In genomic region chr22:50286701-50287318, GRCh38 we compare ENCODE assay signal across 17 cellular contexts. TPM values are rescaled to one million over a fixed set of nuclear protein-coding genes. Genes with fewer than 3 reads are reported as not detected.
A peak's percentile ranks its signal among the peaks of the same experiment; 100 is the strongest.
DNase-seq lines count a peak whose midpoint lies in the region; ATAC-seq, FAIRE-seq and TF ChIP-seq lines count a peak whose summit lies in the region.
"Had no signal": no experiment of that assay in that cellular context is flagged by ENCODE, and none has a peak within 500 bp of the region (broad histone marks: within the 10 kb centered on the region; RNA-seq: fewer than 3 reads in every experiment).

No MANE protein-coding gene starts in this region.

- H3K79me2 ChIP-seq in GM12878 (ENCODE audit: control insufficient read depth, insufficient read depth, low read length) (peaks cover 11% of the 10 kb centered on the region), parathyroid adenoma (peaks cover 27% of the 10 kb centered on the region)

- no TSS peak for BruUV-seq in GM12878 (replicated peaks; lab: Mats Ljungman, UMichigan)

- H3K4me2 ChIP-seq in GM12878 (ENCODE audit: control insufficient read depth, insufficient read depth): no peak overlapping the region
- peak overlapping the region; percentile 50 for H3K4me2 ChIP-seq in parathyroid adenoma (ENCODE audit: low read length)
- H3K4me2 ChIP-seq: BLaER1 had no signal

- H2AFZ ChIP-seq in GM12878 (ENCODE audit: control insufficient read depth, low read depth, low read length) (no peak overlapping the region), parathyroid adenoma (no peak overlapping the region)
- H2AFZ ChIP-seq: GM23248 had no signal

- CTCF ChIA-PET in GM12878 (lab: Yijun Ruan, JAX): no interaction called here

- in situ Hi-C loops in GM12878 (cut with MboI): no loop called here

- no peak for TF ChIP-seq EP300 in GM12878 (IDR thresholded peaks at IDR 0.05; ENCODE audit: borderline replicate concordance in 1 of 2, control insufficient read depth in 1 of 2, low read depth in 2 of 2, low read length in 2 of 2)

- DNase-seq in GM12892 (ENCODE audit: insufficient read length): no peak
- no peak for DNase-seq in GM12878 (ENCODE audit: low read depth, low spot score)
- no peak for DNase-seq in activated CD4-positive, CD25-positive, alpha-beta regulatory T cell treated with anti-CD3 and anti-CD28 coated beads, Interleukin-2, amount 50 U/mL, for 72 hours
- no peak for DNase-seq in DMS153 (lab: John Stamatoyannopoulos, UW)
- DNase-seq: 8988T; CD4-positive, alpha-beta memory T cell; DMS79 treated with DMSO at 0.1 percent for 48 hours; GF-D8; GM23248; KG1 had no signal

- H3K27me3 ChIP-seq in GM12878 (replicated peaks in 1 of 2; ENCODE audit: control insufficient read depth in 2 of 2, insufficient read depth in 2 of 2, low read length in 1 of 2) (no peaks in the 10 kb centered on the region), parathyroid adenoma (ENCODE audit: control insufficient read depth, insufficient read depth, low read length) (no peaks in the 10 kb centered on the region)
- H3K27me3 ChIP-seq: BLaER1 had no signal

- no peaks in the 10 kb centered on the region; the same call in 1 of the 2 replicates for H4K20me1 ChIP-seq in GM12878 (ENCODE audit: control insufficient read depth, insufficient read depth)

- intact Hi-C loops in GM12878 (cut with micrococcal nuclease; ENCODE audit: unreplicated experiment): no loop called here

- ATAC-seq in GM12878 (no peak), GM18505 (IDR thresholded peaks at IDR 0.05; ENCODE audit: unreplicated experiment) (no peak)

- H3K27ac ChIP-seq in GM12878 (ENCODE audit: control insufficient read depth, insufficient read depth) (no peak overlapping the region), parathyroid adenoma (peak overlapping the region; percentile 57)
- H3K27ac ChIP-seq: BLaER1, GM23248 had no signal

- SMC1A ChIA-PET in GM12878 (lab: Charles Lee; ENCODE audit: uncharacterized antibody, unreplicated experiment): no interaction called here

- TF ChIP-seq CTCF in GM12878 (IDR thresholded peaks at IDR 0.05 in 2 of 3, conservative IDR thresholded peaks at IDR 0.05 in 1 of 3; ENCODE audit: control insufficient read depth in 2 of 3, extremely low read depth in 1 of 3, insufficient read depth in 1 of 3, low read depth in 3 of 3, low read length in 3 of 3) (no peak), parathyroid adenoma (IDR thresholded peaks at IDR 0.05) (no peak)

- POLR2A ChIA-PET in GM12878 (lab: Charles Lee): no interaction called here

- peaks cover 4% of the 10 kb centered on the region for H3K4me1 ChIP-seq in GM12878 (ENCODE audit: control insufficient read depth, insufficient read depth, low read length)
- H3K4me1 ChIP-seq in parathyroid adenoma: peaks cover 9% of the 10 kb centered on the region
- H3K4me1 ChIP-seq: HAP-1 had no signal

- no peak overlapping the region for H3K9ac ChIP-seq in GM12878 (ENCODE audit: control insufficient read depth, insufficient read depth, low read length)
- no peak overlapping the region for H3K9ac ChIP-seq in parathyroid adenoma
- H3K9ac ChIP-seq: BLaER1, GM23248 had no signal

- RAD21 ChIA-PET in GM12878 (lab: Charles Lee; ENCODE audit: unreplicated experiment): no interaction called here

- peaks cover 10 to 52% of the 10 kb centered on the region in 2 experiments; a peak in 3 of 4 replicates for H3K36me3 ChIP-seq in GM12878 (ENCODE audit: control insufficient read depth in 2 of 2, insufficient read depth in 2 of 2, low read length in 1 of 2)
- no peaks in the 10 kb centered on the region for H3K36me3 ChIP-seq in parathyroid adenoma (ENCODE audit: control insufficient read depth, insufficient read depth, low read length)

- no peak for TF ChIP-seq RAD21 in GM12878 (IDR thresholded peaks at IDR 0.05; ENCODE audit: insufficient read depth, low read depth, low read length)

- WGBS in GM12878 (ENCODE audit: insufficient coverage, insufficient replicate concordance, low lambda C conversion rate, missing lambda C conversion rate): 95% methylated on average over 33 of the region's 40 CpGs

- FAIRE-seq in GM12892 (lab: Jason Lieb, UNC) (no peak), GM12878 (lab: Jason Lieb, UNC) (no peak)
- FAIRE-seq: GM18507, HTR-8/SVneo had no signal

- H3K4me3 ChIP-seq in GM12878 (no peak overlapping the region), parathyroid adenoma (ENCODE audit: low read depth, low read length) (no peak overlapping the region)
- H3K4me3 ChIP-seq: BLaER1, GM23248, HAP-1 had no signal

- TF ChIP-seq POLR2A in GM12892 (IDR thresholded peaks at IDR 0.05; ENCODE audit: low read depth, low read length) (0 out of 2 replicates have a peak, but pooled peaks have one; percentile 9), GM12878 (IDR thresholded peaks at IDR 0.05; ENCODE audit: low read depth, low read length) (peak; percentile 41; the same call in 1 of the 2 replicates), GM18505 (IDR thresholded peaks at IDR 0.05; ENCODE audit: borderline replicate concordance, extremely low read depth, insufficient read depth, insufficient read length) (no peak)

- H3K9me3 ChIP-seq in GM12878 (replicated peaks; ENCODE audit: control insufficient read depth, insufficient read depth, low read length) (no peaks in the 10 kb centered on the region), parathyroid adenoma (ENCODE audit: control insufficient read depth, low read length) (no peaks in the 10 kb centered on the region)
- H3K9me3 ChIP-seq: BLaER1, HAP-1 had no signal

RNA-seq across cellular contexts. Expression of gene MAPK11, which starts 16.6 kb away (rescaled TPM):
- 7.9 TPM for polyA plus RNA-seq in GM12892 (2012; ENCODE audit: missing spikeins)
- total RNA-seq in GM12878 (2013; cell fraction: nucleolus; rRNA removed): 5.1 and 5.8 TPM in 2 replicates
- total RNA-seq in GM12878 (2014; rRNA removed): 9.4 and 10.0 TPM in 2 replicates
- 3.8 and 4.0 TPM in 2 replicates for total RNA-seq in GM12878 (2014; rRNA removed; fragmentation: Illumina TruSeq; extraction: Trizol)
- total RNA-seq in GM12878 (2021): 10.8 and 12.8 TPM in 2 replicates
- polyA plus RNA-seq in GM12878 (2011; ENCODE audit: low read depth): 2.6 TPM
- polyA plus RNA-seq in GM12878 (2011; rRNA removed): 2.5 and 6.2 TPM in 2 replicates
- polyA plus RNA-seq in GM12878 (2011; cell fraction: cytosol; rRNA removed): 5.7 and 9.1 TPM in 2 replicates
- polyA plus RNA-seq in GM12878 (2011; cell fraction: nucleus; rRNA removed): 33.9 and 40.9 TPM in 2 replicates
- 6.6 and 7.4 TPM in 2 replicates for polyA plus RNA-seq in GM12878 (2012)
- 1.4 and 3.7 TPM in 2 replicates for polyA plus RNA-seq in GM12878 (2014; fragmentation: Illumina TruSeq; extraction: Trizol)
- under 1 TPM; 0.05 to 0.16 TPM for polyA plus RNA-seq in GM12878 (2014; fragmentation: Nextera tagmentation; extraction: Ambion mirVana)
- 11.6 and 14.0 TPM in 2 replicates for polyA plus RNA-seq in GM12878 (2014; rRNA removed)
- polyA plus RNA-seq in GM12878 (2016; fragmentation: Nextera tagmentation; extraction: Ambion mirVana): under 1 TPM; 0.44 to 0.58 TPM
- polyA minus RNA-seq in GM12878 (2011; rRNA and poly(A)+ RNA removed): 3.4 and 6.0 TPM in 2 replicates
- 2.1 and 3.0 TPM in 2 replicates for polyA minus RNA-seq in GM12878 (2011; cell fraction: cytosol; rRNA and poly(A)+ RNA removed)
- polyA minus RNA-seq in GM12878 (2011; cell fraction: nucleus; rRNA and poly(A)+ RNA removed): 2.9 and 3.2 TPM in 2 replicates
- polyA plus RNA-seq: CD14-positive monocyte had no signal

RNA-seq across cellular contexts. Expression of gene PLXNB2, which starts 20.6 kb away (rescaled TPM):
- 32.5 TPM for polyA plus RNA-seq in GM12892 (2012; ENCODE audit: missing spikeins)
- 180 and 204 TPM in 2 replicates for total RNA-seq in GM12878 (2013; cell fraction: nucleolus; rRNA removed)
- 32.6 and 42.0 TPM in 2 replicates for total RNA-seq in GM12878 (2014; rRNA removed)
- total RNA-seq in GM12878 (2014; rRNA removed; fragmentation: Illumina TruSeq; extraction: Trizol): 19.8 and 21.8 TPM in 2 replicates
- 133 and 134 TPM in 2 replicates for total RNA-seq in GM12878 (2021)
- polyA plus RNA-seq in GM12878 (2011; ENCODE audit: low read depth): 25.4 TPM
- polyA plus RNA-seq in GM12878 (2011; rRNA removed): 19.9 and 41.8 TPM in 2 replicates
- polyA plus RNA-seq in GM12878 (2011; cell fraction: cytosol; rRNA removed): 57.3 and 73.0 TPM in 2 replicates
- 319 and 335 TPM in 2 replicates for polyA plus RNA-seq in GM12878 (2011; cell fraction: nucleus; rRNA removed)
- polyA plus RNA-seq in GM12878 (2012): 53.9 and 72.5 TPM in 2 replicates
- polyA plus RNA-seq in GM12878 (2014; fragmentation: Illumina TruSeq; extraction: Trizol): 6.3 and 23.5 TPM in 2 replicates
- 1 to 10 TPM in 1 of 2 experiments, under 1 TPM in 1; 0.68 to 4.5 TPM for polyA plus RNA-seq in GM12878 (2014; fragmentation: Nextera tagmentation; extraction: Ambion mirVana)
- polyA plus RNA-seq in GM12878 (2014; rRNA removed): 65.4 and 84.9 TPM in 2 replicates
- 10 to 100 TPM; 69.3 to 80.0 TPM for polyA plus RNA-seq in GM12878 (2016; fragmentation: Nextera tagmentation; extraction: Ambion mirVana)
- 52.2 and 84.0 TPM in 2 replicates for polyA minus RNA-seq in GM12878 (2011; rRNA and poly(A)+ RNA removed)
- 54.8 and 57.2 TPM in 2 replicates for polyA minus RNA-seq in GM12878 (2011; cell fraction: cytosol; rRNA and poly(A)+ RNA removed)
- 57.8 and 74.9 TPM in 2 replicates for polyA minus RNA-seq in GM12878 (2011; cell fraction: nucleus; rRNA and poly(A)+ RNA removed)

RNA-seq across cellular contexts. Expression of gene MAPK12, which starts 25.3 kb away (rescaled TPM):
- polyA plus RNA-seq in GM12892 (2012; ENCODE audit: missing spikeins): 21.2 TPM
- total RNA-seq in GM12878 (2013; cell fraction: nucleolus; rRNA removed): 54.9 and 65.7 TPM in 2 replicates
- total RNA-seq in GM12878 (2014; rRNA removed) (22.8 and 23.0 TPM in 2 replicates), GM12878 (2014; rRNA removed; fragmentation: Illumina TruSeq; extraction: Trizol) (14.5 and 16.5 TPM in 2 replicates), GM12878 (2021) (34.0 and 38.9 TPM in 2 replicates)
- polyA plus RNA-seq in GM12878 (2011; ENCODE audit: low read depth): 6.8 TPM
- polyA plus RNA-seq in GM12878 (2011; rRNA removed) (7.5 and 16.1 TPM in 2 replicates), GM12878 (2014; fragmentation: Illumina TruSeq; extraction: Trizol) (3.6 and 16.1 TPM in 2 replicates), GM12878 (2014; fragmentation: Nextera tagmentation; extraction: Ambion mirVana) (1 to 10 TPM; 1.1 to 3.8 TPM), GM12878 (2014; rRNA removed) (32.0 and 33.2 TPM in 2 replicates), GM12878 (2016; fragmentation: Nextera tagmentation; extraction: Ambion mirVana) (10 to 100 TPM in 1 of 2 experiments, 1 to 10 TPM in 1; 9.5 to 17.1 TPM)
- 22.6 and 27.5 TPM in 2 replicates for polyA plus RNA-seq in GM12878 (2011; cell fraction: cytosol; rRNA removed)
- 130 and 145 TPM in 2 replicates for polyA plus RNA-seq in GM12878 (2011; cell fraction: nucleus; rRNA removed)
- 15.0 and 21.3 TPM in 2 replicates for polyA plus RNA-seq in GM12878 (2012)
- polyA minus RNA-seq in GM12878 (2011; rRNA and poly(A)+ RNA removed): 12.6 and 18.3 TPM in 2 replicates
- polyA minus RNA-seq in GM12878 (2011; cell fraction: cytosol; rRNA and poly(A)+ RNA removed): 7.8 and 10.4 TPM in 2 replicates
- 25.1 and 35.3 TPM in 2 replicates for polyA minus RNA-seq in GM12878 (2011; cell fraction: nucleus; rRNA and poly(A)+ RNA removed)

RNA-seq across cellular contexts. Expression of gene HDAC10, which starts 35.7 kb away (rescaled TPM):
- polyA plus RNA-seq in GM12892 (2012; ENCODE audit: missing spikeins): 13.0 TPM
- 111 and 138 TPM in 2 replicates for total RNA-seq in GM12878 (2013; cell fraction: nucleolus; rRNA removed)
- 13.8 and 20.5 TPM in 2 replicates for total RNA-seq in GM12878 (2014; rRNA removed)
- 3.9 and 5.1 TPM in 2 replicates for total RNA-seq in GM12878 (2014; rRNA removed; fragmentation: Illumina TruSeq; extraction: Trizol)
- total RNA-seq in GM12878 (2021): 42.4 and 48.6 TPM in 2 replicates
- polyA plus RNA-seq in GM12878 (2011; ENCODE audit: low read depth): 19.5 TPM
- 4.4 and 7.9 TPM in 2 replicates for polyA plus RNA-seq in GM12878 (2011; rRNA removed)
- 6.1 and 11.1 TPM in 2 replicates for polyA plus RNA-seq in GM12878 (2011; cell fraction: cytosol; rRNA removed)
- polyA plus RNA-seq in GM12878 (2011; cell fraction: nucleus; rRNA removed): 298 and 323 TPM in 2 replicates
- 62.3 and 69.8 TPM in 2 replicates for polyA plus RNA-seq in GM12878 (2012)
- 1.2 and 4.3 TPM in 2 replicates for polyA plus RNA-seq in GM12878 (2014; fragmentation: Illumina TruSeq; extraction: Trizol)
- under 1 TPM; 0.26 to 0.51 TPM for polyA plus RNA-seq in GM12878 (2014; fragmentation: Nextera tagmentation; extraction: Ambion mirVana)
- 42.3 and 51.7 TPM in 2 replicates for polyA plus RNA-seq in GM12878 (2014; rRNA removed)
- polyA plus RNA-seq in GM12878 (2016; fragmentation: Nextera tagmentation; extraction: Ambion mirVana): 1 to 10 TPM; 4.5 to 5.0 TPM
- polyA minus RNA-seq in GM12878 (2011; rRNA and poly(A)+ RNA removed): 9.3 and 15.4 TPM in 2 replicates
- 11.4 and 11.5 TPM in 2 replicates for polyA minus RNA-seq in GM12878 (2011; cell fraction: cytosol; rRNA and poly(A)+ RNA removed)
- polyA minus RNA-seq in GM12878 (2011; cell fraction: nucleus; rRNA and poly(A)+ RNA removed): 51.5 and 73.5 TPM in 2 replicates

RNA-seq across cellular contexts. Expression of gene DENND6B, which starts 40.0 kb away (rescaled TPM):
- 6.6 TPM for polyA plus RNA-seq in GM12892 (2012; ENCODE audit: missing spikeins)
- 8.0 and 8.7 TPM in 2 replicates for total RNA-seq in GM12878 (2013; cell fraction: nucleolus; rRNA removed)
- total RNA-seq in GM12878 (2014; rRNA removed): 8.3 and 9.1 TPM in 2 replicates
- total RNA-seq in GM12878 (2014; rRNA removed; fragmentation: Illumina TruSeq; extraction: Trizol): 3.2 and 3.6 TPM in 2 replicates
- 11.2 TPM in 2 replicates for total RNA-seq in GM12878 (2021)
- polyA plus RNA-seq in GM12878 (2011; ENCODE audit: low read depth): 4.0 TPM
- 1.6 and 2.9 TPM in 2 replicates for polyA plus RNA-seq in GM12878 (2011; rRNA removed)
- polyA plus RNA-seq in GM12878 (2011; cell fraction: cytosol; rRNA removed): 5.7 and 6.5 TPM in 2 replicates
- 19.6 and 20.1 TPM in 2 replicates for polyA plus RNA-seq in GM12878 (2011; cell fraction: nucleus; rRNA removed)
- 15.7 and 17.4 TPM in 2 replicates for polyA plus RNA-seq in GM12878 (2012)
- polyA plus RNA-seq in GM12878 (2014; fragmentation: Illumina TruSeq; extraction: Trizol): 0.73 and 3.1 TPM in 2 replicates
- 1 to 10 TPM in 1 of 2 experiments, under 1 TPM in 1; 0.72 to 2.3 TPM for polyA plus RNA-seq in GM12878 (2014; fragmentation: Nextera tagmentation; extraction: Ambion mirVana)
- 11.3 and 13.0 TPM in 2 replicates for polyA plus RNA-seq in GM12878 (2014; rRNA removed)
- 10 to 100 TPM in 1 of 2 experiments, 1 to 10 TPM in 1; 8.9 to 10.3 TPM for polyA plus RNA-seq in GM12878 (2016; fragmentation: Nextera tagmentation; extraction: Ambion mirVana)
- polyA minus RNA-seq in GM12878 (2011; rRNA and poly(A)+ RNA removed): 1.8 and 5.0 TPM in 2 replicates
- 2.1 TPM in 2 replicates for polyA minus RNA-seq in GM12878 (2011; cell fraction: cytosol; rRNA and poly(A)+ RNA removed)
- polyA minus RNA-seq in GM12878 (2011; cell fraction: nucleus; rRNA and poly(A)+ RNA removed): 4.0 and 5.3 TPM in 2 replicates
